In genomic region chr9:105993051-105993854, GRCh38 we compare ENCODE assay signal across 18 cellular contexts.
A peak's percentile ranks its signal among the peaks of the same experiment; 100 is the strongest.
DNase-seq lines count a peak whose midpoint lies in the region; TF ChIP-seq lines count a peak whose summit lies in the region.
"Had no signal": no experiment of that assay in that cellular context is flagged by ENCODE, and none has a peak within 500 bp of the region (broad histone marks: within the 10 kb centered on the region; RNA-seq: fewer than 3 reads in every experiment).

No MANE protein-coding gene starts in this region.

- no peaks in the 10 kb centered on the region for H3K27me3 ChIP-seq in endodermal cell (ENCODE audit: control insufficient read depth, insufficient read depth, low read length, poor library complexity, severe bottlenecking)
- no peaks in the 10 kb centered on the region for H3K27me3 ChIP-seq in ovary
- H3K27me3 ChIP-seq: hepatocyte had no signal

- no peak overlapping the region for H3K9ac ChIP-seq in endodermal cell (ENCODE audit: extremely low read depth, low read length, poor library complexity, severe bottlenecking)
- H3K9ac ChIP-seq: KMS-11 had no signal

- no peaks in the 10 kb centered on the region for H3K9me3 Mint-ChIP-seq in endodermal cell
- H3K9me3 Mint-ChIP-seq: stimulated activated naive CD8-positive, alpha-beta T cell treated with anti-CD3 and anti-CD28 coated beads, Interleukin-15, Interleukin-2, amounts not matched to agents 100 ng/mL and 50 ng/mL, for 24 hours had no signal

- H3K36me3 ChIP-seq in endodermal cell (ENCODE audit: control insufficient read depth, insufficient read depth, low read length) (no peaks in the 10 kb centered on the region), ovary (no peaks in the 10 kb centered on the region)

- WGBS in endodermal cell (ENCODE audit: insufficient coverage in 1 of 2, insufficient read length in 1 of 2), 2 experiments: 73 to 91% methylated on average over 6 to 10 of the region's 10 CpGs
- 61 to 64% (median 63%) methylated on average over 10 of the region's 10 CpGs for WGBS in ovary, 3 donors

- TF ChIP-seq POLR2A in ovary (IDR thresholded peaks at IDR 0.05): no peak

- no peak overlapping the region for H3K4me3 ChIP-seq in endodermal cell (ENCODE audit: low read length)
- no peak overlapping the region for H3K4me3 ChIP-seq in ovary
- H3K4me3 ChIP-seq: hepatocyte had no signal

- H3K4me1 Mint-ChIP-seq in endodermal cell: peaks cover 4% of the 10 kb centered on the region

- intact Hi-C loops in ovary (cut with DNase I): no loop called here

- no peaks in the 10 kb centered on the region for H3K36me3 Mint-ChIP-seq in endodermal cell (ENCODE audit: low read depth)

- no peaks in the 10 kb centered on the region for H3K27me3 Mint-ChIP-seq in endodermal cell (ENCODE audit: insufficient read depth)
- H3K27me3 Mint-ChIP-seq: stimulated activated naive CD8-positive, alpha-beta T cell treated with anti-CD3 and anti-CD28 coated beads, Interleukin-15, Interleukin-2, amounts not matched to agents 100 ng/mL and 50 ng/mL, for 24 hours had no signal

- TF ChIP-seq CTCF in endodermal cell (conservative IDR thresholded peaks at IDR 0.05) (no peak), ovary (IDR thresholded peaks at IDR 0.05) (no peak)

- no peak overlapping the region for H3K4me3 Mint-ChIP-seq in endodermal cell
- H3K4me3 Mint-ChIP-seq: stimulated activated naive CD8-positive, alpha-beta T cell treated with anti-CD3 and anti-CD28 coated beads, Interleukin-15, Interleukin-2, amounts not matched to agents 100 ng/mL and 50 ng/mL, for 24 hours had no signal

- H3K9me3 ChIP-seq in endodermal cell (ENCODE audit: control insufficient read depth, low read length): no peaks in the 10 kb centered on the region
- no peaks in the 10 kb centered on the region for H3K9me3 ChIP-seq in ovary

- no peaks in the 10 kb centered on the region for H3K4me1 ChIP-seq in endodermal cell (ENCODE audit: control insufficient read depth, insufficient read depth, low read length)
- H3K4me1 ChIP-seq in ovary (ENCODE audit: insufficient read depth): no peaks in the 10 kb centered on the region

- no peak for TF ChIP-seq EP300 in ovary (IDR thresholded peaks at IDR 0.05)

- H3K27ac ChIP-seq in endodermal cell (ENCODE audit: low read depth, low read length): peak overlapping the region; percentile 68
- no peak overlapping the region for H3K27ac ChIP-seq in ovary
- H3K27ac ChIP-seq: hepatocyte, KMS-11, VCaP had no signal

- no peak overlapping the region for H3K27ac Mint-ChIP-seq in endodermal cell
- H3K27ac Mint-ChIP-seq: stimulated activated naive CD8-positive, alpha-beta T cell treated with anti-CD3 and anti-CD28 coated beads, Interleukin-15, Interleukin-2, amounts not matched to agents 100 ng/mL and 50 ng/mL, for 24 hours had no signal

- DNase-seq in DMS53 (lab: John Stamatoyannopoulos, UW): peak; percentile 87
- peak; percentile 31 for DNase-seq in NCI-H774 (lab: John Stamatoyannopoulos, UW)
- DNase-seq in endodermal cell: no peak
- peak in 40 of 56 donors; percentile 21 to 73 (median 52) for DNase-seq in nucleus accumbens (lab: John Stamatoyannopoulos, UW)
- DNase-seq in ovary: no peak
- no peak for DNase-seq in activated CD4-positive, CD25-positive, alpha-beta regulatory T cell treated with anti-CD3 and anti-CD28 coated beads, Interleukin-2, amount 50 U/mL, for 72 hours
- no peak for DNase-seq in CD1c-positive myeloid dendritic cell (ENCODE audit: extremely low spot score)
- DNase-seq in stimulated activated CD4-positive, alpha-beta T cell treated with anti-CD3 and anti-CD28 coated beads, Interleukin-15, amount 100 ng/mL, for 24 hours: no peak
- DNase-seq: activated effector memory CD4-positive, alpha-beta T cell treated with Interleukin-2 at 50 U/mL for 16 hours; amniotic stem cell; dermis blood vessel endothelial cell; left cardiac atrium; NCI-H526 treated with DMSO at 0.1 percent for 48 hours; T-helper 1 cell had no signal

Comparison
In these comparisons a context has a peak if more than half of its experiments do, and no peak if none do; other contexts are left out.
1. DNase-seq: peak in DMS53 (single experiment), NCI-H774 (single experiment) and nucleus accumbens (40 of 56); none in endodermal cell (single experiment), ovary (0 of 5), activated CD4-positive, CD25-positive, alpha-beta regulatory T cell treated with anti-CD3 and anti-CD28 coated beads, Interleukin-2, amount 50 U/mL, for 72 hours (single experiment), CD1c-positive myeloid dendritic cell (single experiment) and stimulated activated CD4-positive, alpha-beta T cell treated with anti-CD3 and anti-CD28 coated beads, Interleukin-15, amount 100 ng/mL, for 24 hours (single experiment).